In genomic region chrX:107978707-107979307, GRCh38 we compare ENCODE assay signal across 10 cellular contexts.
DNase-seq lines count a peak whose midpoint lies in the region; ATAC-seq and TF ChIP-seq lines count a peak whose summit lies in the region.
"Had no signal": no experiment of that assay in that cellular context is flagged by ENCODE, and none has a peak within 500 bp of the region (broad histone marks: within the 10 kb centered on the region; RNA-seq: fewer than 3 reads in every experiment).

No MANE protein-coding gene starts in this region.

- H3K27ac ChIP-seq in 22Rv1: no peak overlapping the region
- H3K27ac ChIP-seq: neutrophil had no signal

- DNase-seq in RPMI8226: peak; percentile 28
- DNase-seq in foreskin melanocyte: peak; percentile 3
- DNase-seq in 8988T: no peak
- no peak for DNase-seq in dedifferentiated amniotic fluid mesenchymal stem cell (ENCODE audit: extremely low spot score)
- DNase-seq: activated CD8-positive, alpha-beta memory T cell treated with anti-CD3 and anti-CD28 coated beads for 24 hours had no signal

- peak; percentile 57 for TF ChIP-seq CTCF in 22Rv1 (IDR thresholded peaks at IDR 0.05)
- TF ChIP-seq CTCF in GM12872 (IDR thresholded peaks at IDR 0.05; ENCODE audit: insufficient read depth, low read depth, low read length): peak; percentile 36; the same call in 1 of the 3 replicates

- no peak for ATAC-seq in GM19351 (IDR thresholded peaks at IDR 0.05; ENCODE audit: unreplicated experiment)
- ATAC-seq in HG02759 (IDR thresholded peaks at IDR 0.05; ENCODE audit: unreplicated experiment): no peak

Comparison
In these comparisons a context has a peak if more than half of its experiments do, and no peak if none do; other contexts are left out.
1. DNase-seq: peak in RPMI8226 (single experiment) and foreskin melanocyte (single experiment); none in 8988T (single experiment) and dedifferentiated amniotic fluid mesenchymal stem cell (single experiment).